15 cellular contexts compared by ENCODE assay signal in genomic region chr3:52833202-52833601, GRCh38. TPM values are rescaled to one million over a fixed set of nuclear protein-coding genes. Genes with fewer than 3 reads are reported as not detected.
DNase-seq lines count a peak whose midpoint lies in the region; ATAC-seq and TF ChIP-seq lines count a peak whose summit lies in the region.
"Had no signal": no experiment of that assay in that cellular context is flagged by ENCODE, and none has a peak within 500 bp of the region (broad histone marks: within the 10 kb centered on the region; RNA-seq: fewer than 3 reads in every experiment).

No MANE protein-coding gene starts in this region.

- H3K14ac ChIP-seq in neuronal stem cell (ENCODE audit: low read length): no peak overlapping the region

- WGBS in neuronal stem cell (ENCODE audit: extremely low coverage in 2 of 2, insufficient read length in 2 of 2, insufficient replicate concordance in 1 of 2), 2 donors: no CpG with 5 or more reads among the region's 14 CpGs
- whole genome bisulfite sequencing in spleen, 5 donors: 91 to 99% (median 96%) methylated on average over 7 to 14 of the region's 14 CpGs
- 96 to 99% methylated on average over 9 to 14 of the region's 14 CpGs for WGBS in thyroid gland, 2 donors

- no peak overlapping the region for H2AFZ ChIP-seq in neuronal stem cell (ENCODE audit: low read length)

- peaks cover 0 to 25% (median 10%) of the 10 kb centered on the region in 11 experiments; a peak in 9 of 22 replicates for H3K36me3 ChIP-seq in BLaER1 treated with 17β-estradiol and CSF1 and Interleukin-3, amounts not matched to agents 10 nM and 100 nM
- H3K36me3 ChIP-seq in ascending aorta (peaks cover 3% of the 10 kb centered on the region in 2 donors), neuronal stem cell (replicated peaks in 1 of 2; ENCODE audit: control insufficient read depth in 2 of 2, insufficient read depth in 2 of 2, low read length in 2 of 2) (no peaks in the 10 kb centered on the region), spleen (peaks cover 0 to 76% (median 16%) of the 10 kb centered on the region in 6 donors), thyroid gland (peaks cover 0 to 6% of the 10 kb centered on the region in 2 donors)

- H3K4me1 ChIP-seq in BLaER1 treated with 17β-estradiol and CSF1 and Interleukin-3, amounts not matched to agents 10 nM and 100 nM: peaks cover 27 to 81% (median 70%) of the 10 kb centered on the region in 10 experiments
- H3K4me1 ChIP-seq in ascending aorta (peaks cover 32 to 48% of the 10 kb centered on the region in 2 donors), neuronal stem cell (ENCODE audit: control insufficient read depth in 2 of 2, insufficient read depth in 1 of 2, low read depth in 1 of 2, low read length in 2 of 2) (peaks cover 18 to 28% of the 10 kb centered on the region in 2 donors), spleen (peaks cover 0 to 6% (median 0%) of the 10 kb centered on the region in 6 donors), thyroid gland (peaks cover 0 to 4% of the 10 kb centered on the region in 2 donors)

- intact Hi-C loops in ascending aorta (cut with DNase I): loop anchor here (5.0 kb wide), 1 partner anchor 61 kb away; the partner anchor contains the start of gene NEK4
- intact Hi-C loops in spleen (cut with DNase I; ENCODE audit: low total_unique reads): no loop called here
- intact Hi-C loops in thyroid gland (cut with DNase I): no loop called here

- H4K91ac ChIP-seq in neuronal stem cell (ENCODE audit: low read depth, low read length, poor library complexity): no peak overlapping the region

- H2AK5ac ChIP-seq in neuronal stem cell (ENCODE audit: low read depth, low read length): peak overlapping the region; percentile 36

- no peak overlapping the region for H3K23ac ChIP-seq in neuronal stem cell (ENCODE audit: low read depth, low read length, poor library complexity)

- H3K4me3 ChIP-seq in BLaER1 treated with 17β-estradiol and CSF1 and Interleukin-3, amounts not matched to agents 10 nM and 100 nM: no peak overlapping the region
- no peak overlapping the region for H3K4me3 ChIP-seq in ascending aorta
- H3K4me3 ChIP-seq in neuronal stem cell (ENCODE audit: low read length in 2 of 2): no peak overlapping the region
- H3K4me3 ChIP-seq in spleen: no peak overlapping the region
- H3K4me3 ChIP-seq in thyroid gland (replicated peaks in 1 of 3): no peak overlapping the region
- H3K4me3 ChIP-seq: A549 had no signal

- no peak overlapping the region for H4K8ac ChIP-seq in neuronal stem cell (ENCODE audit: low read depth, low read length)

- TF ChIP-seq POLR2A in spleen (IDR thresholded peaks at IDR 0.05): no peak
- no peak for TF ChIP-seq POLR2A in thyroid gland (IDR thresholded peaks at IDR 0.05)

- no peaks in the 10 kb centered on the region for H3K9me3 ChIP-seq in BLaER1 treated with 17β-estradiol and CSF1 and Interleukin-3, amounts not matched to agents 10 nM and 100 nM (replicated peaks in 1 of 11)
- H3K9me3 ChIP-seq in ascending aorta (no peaks in the 10 kb centered on the region), neuronal stem cell (replicated peaks in 1 of 2; ENCODE audit: control insufficient read depth in 2 of 2, insufficient read depth in 1 of 2, low read depth in 1 of 2, low read length in 2 of 2) (no peaks in the 10 kb centered on the region), spleen (no peaks in the 10 kb centered on the region), thyroid gland (no peaks in the 10 kb centered on the region)
- H3K9me3 ChIP-seq: A549 had no signal

- H3K27ac ChIP-seq in BLaER1 treated with 17β-estradiol and CSF1 and Interleukin-3, amounts not matched to agents 10 nM and 100 nM: no peak overlapping the region
- peak overlapping the region; percentile 81 to 95 for H3K27ac ChIP-seq in ascending aorta
- H3K27ac ChIP-seq in neuronal stem cell (replicated peaks; ENCODE audit: low read length): no peak overlapping the region
- no peak overlapping the region for H3K27ac ChIP-seq in spleen
- no peak overlapping the region for H3K27ac ChIP-seq in thyroid gland
- H3K27ac ChIP-seq: A549 had no signal

- ATAC-seq in GM21619 (IDR thresholded peaks at IDR 0.05; ENCODE audit: unreplicated experiment): no peak
- ATAC-seq in HG02763 (IDR thresholded peaks at IDR 0.05; ENCODE audit: unreplicated experiment): no peak

- no peak for DNase-seq in ascending aorta (ENCODE audit: low spot score in 2 of 2)
- DNase-seq in neuronal stem cell (ENCODE audit: low spot score): no peak
- DNase-seq in spleen: peak; percentile 64
- DNase-seq in hypothalamus (lab: John Stamatoyannopoulos, UW): no peak
- DNase-seq in thyroid gland: no peak
- DNase-seq: CD4-positive, CD25-positive, alpha-beta regulatory T cell; DMS53; GF-D8; HCEC 1CT had no signal

- no peaks in the 10 kb centered on the region for H3K79me1 ChIP-seq in neuronal stem cell (ENCODE audit: low read depth, low read length)

- peaks cover 0 to 9% (median 0%) of the 10 kb centered on the region in 11 experiments; a peak in 4 of 22 replicates for H4K20me1 ChIP-seq in BLaER1 treated with 17β-estradiol and CSF1 and Interleukin-3, amounts not matched to agents 10 nM and 100 nM

- no peak overlapping the region for H3K4ac ChIP-seq in neuronal stem cell (ENCODE audit: low read length)

- no peak overlapping the region for H2BK12ac ChIP-seq in neuronal stem cell (ENCODE audit: low read length)

- TF ChIP-seq CTCF in ascending aorta (IDR thresholded peaks at IDR 0.05) (no peak), spleen (IDR thresholded peaks at IDR 0.05 in 8 of 11, conservative IDR thresholded peaks at IDR 0.05 in 3 of 11) (no peak), thyroid gland (IDR thresholded peaks at IDR 0.05) (no peak)

- H3K9ac ChIP-seq in BLaER1 treated with 17β-estradiol and CSF1 and Interleukin-3, amounts not matched to agents 10 nM and 100 nM: no peak overlapping the region
- H3K9ac ChIP-seq in neuronal stem cell (ENCODE audit: low read depth, low read length, poor library complexity): no peak overlapping the region

- H2BK15ac ChIP-seq in neuronal stem cell (ENCODE audit: low read length): no peak overlapping the region

- H3K4me2 ChIP-seq in BLaER1 treated with 17β-estradiol and CSF1 and Interleukin-3, amounts not matched to agents 10 nM and 100 nM: peak overlapping the region in 7 of 11 experiments; percentile 7 to 87 (median 80); a peak in 9 of 22 replicates
- H3K4me2 ChIP-seq in neuronal stem cell (ENCODE audit: insufficient read depth, low read length, poor library complexity, severe bottlenecking): no peak overlapping the region
- H3K4me2 ChIP-seq: A549 had no signal

- H3K27me3 ChIP-seq in BLaER1 treated with 17β-estradiol and CSF1 and Interleukin-3, amounts not matched to agents 10 nM and 100 nM: no peaks in the 10 kb centered on the region
- H3K27me3 ChIP-seq in ascending aorta: no peaks in the 10 kb centered on the region
- H3K27me3 ChIP-seq in neuronal stem cell (ENCODE audit: control insufficient read depth in 3 of 3, insufficient read depth in 3 of 3, low read depth in 1 of 3, low read length in 3 of 3): no peaks in the 10 kb centered on the region
- H3K27me3 ChIP-seq in spleen (replicated peaks in 1 of 7): no peaks in the 10 kb centered on the region
- H3K27me3 ChIP-seq in thyroid gland: no peaks in the 10 kb centered on the region

- no peak overlapping the region for H2BK5ac ChIP-seq in neuronal stem cell (ENCODE audit: low read length)

- no peak overlapping the region for H2BK120ac ChIP-seq in neuronal stem cell (ENCODE audit: low read depth, low read length)

- no peak overlapping the region for H3K18ac ChIP-seq in neuronal stem cell (ENCODE audit: low read length)

RNA-seq across cellular contexts. Expression of gene MUSTN1, which starts 1.6 kb away (rescaled TPM):
- 132 TPM for total RNA-seq in ascending aorta
- polyA plus RNA-seq in neuronal stem cell (2013, experiment 1 of 2): 10.7 TPM
- polyA plus RNA-seq in neuronal stem cell (2013, experiment 2 of 2): 10.5 TPM
- 1 to 10 TPM in 5 of 7 donors, not detected in 2; 2.5 to 6.8 (median 3.4) TPM for total RNA-seq in spleen
- 10 to 100 TPM; 10.0 to 17.8 (median 16.1) TPM for polyA plus RNA-seq in spleen
- 1 to 10 TPM; 4.0 to 7.0 (median 6.7) TPM for total RNA-seq in thyroid gland
- total RNA-seq: H4 had no signal
- polyA plus RNA-seq: A549, BJ had no signal

RNA-seq across cellular contexts. Expression of gene ITIH4, which starts 2.7 kb away (rescaled TPM):
- total RNA-seq in ascending aorta (9.8 TPM), spleen (10 to 100 TPM in 6 of 7 donors, 1 to 10 TPM in 1; 9.9 to 27.4 (median 20.1) TPM), thyroid gland (1 to 10 TPM; 3.9 to 8.6 (median 7.5) TPM)
- polyA plus RNA-seq in neuronal stem cell (2013, experiment 1 of 2): 1.4 TPM
- 1.7 TPM for polyA plus RNA-seq in neuronal stem cell (2013, experiment 2 of 2)
- polyA plus RNA-seq in spleen: 10 to 100 TPM; 10.4 to 54.2 (median 30.3) TPM

RNA-seq across cellular contexts. Expression of gene ITIH3, which starts 38.6 kb away (rescaled TPM):
- 38.3 TPM for total RNA-seq in ascending aorta
- 0.07 TPM for polyA plus RNA-seq in neuronal stem cell (2013, experiment 1 of 2)
- polyA plus RNA-seq in neuronal stem cell (2013, experiment 2 of 2): 0.08 TPM
- 10 to 100 TPM in 6 of 7 donors, 1 to 10 TPM in 1; 8.0 to 53.7 (median 17.6) TPM for total RNA-seq in spleen
- polyA plus RNA-seq in spleen: 10 to 100 TPM; 12.4 to 44.4 (median 15.2) TPM
- total RNA-seq in thyroid gland: 10 to 100 TPM in 1 of 4 donors, 1 to 10 TPM in 2, under 1 TPM in 1; 0.89 to 12.8 (median 1.4) TPM
- total RNA-seq: CD4-positive, CD25-positive, alpha-beta regulatory T cell; H4 had no signal

RNA-seq across cellular contexts. Expression of gene ITIH1, which starts 55.8 kb away (rescaled TPM):
- total RNA-seq in ascending aorta: 2.0 TPM
- not detected for polyA plus RNA-seq in neuronal stem cell (2013, experiment 1 of 2)
- polyA plus RNA-seq in neuronal stem cell (2013, experiment 2 of 2): not detected
- 1 to 10 TPM in 4 of 7 donors, under 1 TPM in 3; 0.65 to 4.0 (median 1.5) TPM for total RNA-seq in spleen
- polyA plus RNA-seq in spleen: 10 to 100 TPM in 1 of 3 donors, 1 to 10 TPM in 2; 4.4 to 11.4 (median 5.9) TPM
- not detected for total RNA-seq in thyroid gland
- total RNA-seq: CD4-positive, CD25-positive, alpha-beta regulatory T cell; H4 had no signal
- polyA plus RNA-seq: A549; BJ; CD4-positive, CD25-positive, alpha-beta regulatory T cell had no signal

Comparison
In these comparisons a context has a peak if more than half of its experiments do, and no peak if none do; other contexts are left out.
1. H3K27ac ChIP-seq: peak in ascending aorta (2 of 2); none in BLaER1 treated with 17β-estradiol and CSF1 and Interleukin-3, amounts not matched to agents 10 nM and 100 nM (0 of 11), neuronal stem cell (single experiment), spleen (0 of 8) and thyroid gland (0 of 3).
2. RNA of gene MUSTN1, which starts 1.6 kb away (total RNA-seq): 132 TPM in ascending aorta (single experiment); 4.0 to 7.0 TPM in thyroid gland and 2.5 to 6.8 TPM in spleen; every median in the first group is over 10 times any median in the second.